In genomic region chr4:168831585-168831918, GRCh38 we compare ENCODE assay signal across 8 cellular contexts.
A peak's percentile ranks its signal among the peaks of the same experiment; 100 is the strongest.
DNase-seq lines count a peak whose midpoint lies in the region; ATAC-seq and TF ChIP-seq lines count a peak whose summit lies in the region.

No MANE protein-coding gene starts in this region.

- CTCF ChIA-PET in activated B cell treated with CpG ODN at 0.5 μM for 24 hours (lab: Charles Lee): interaction anchor here (1.2 to 1.3 kb wide), 2 partner anchors 9 to 178 kb away, joined by 3 to 5 read pairs; partner anchors contain the start of gene CBR4
- CTCF ChIA-PET in HEK293T (lab: Yijun Ruan, JAX): interaction anchor here (0.6 to 1.6 kb wide), 8 partner anchors 9 to 646 kb away, joined by 3 to 5 read pairs (median 4); no protein-coding TSS in a partner anchor

- peak overlapping the region; percentile 75 for H3K4me3 Mint-ChIP-seq in activated B cell treated with CpG ODN at 0.5 μM for 24 hours

- intact Hi-C loops in activated B cell treated with CpG ODN at 0.5 μM for 24 hours (cut with micrococcal nuclease): loop anchor here (1.0 to 5.0 kb wide), 3 partner anchors 14 to 781 kb away; partner anchors contain the start of genes DDX60 and NEK1

- H3K36me3 Mint-ChIP-seq in activated B cell treated with CpG ODN at 0.5 μM for 24 hours (ENCODE audit: low read depth): no peaks in the 10 kb centered on the region

- H3K4me1 ChIP-seq in ACC112 (ENCODE audit: control insufficient read depth, insufficient read depth, low read length, unreplicated experiment) (peaks cover 11% of the 10 kb centered on the region), iPS-18a (ENCODE audit: control insufficient read depth, low read depth, low read length) (peaks cover 11% of the 10 kb centered on the region), stomach smooth muscle (ENCODE audit: control insufficient read depth, insufficient read depth, low read length) (peaks cover 13% of the 10 kb centered on the region)

- TF ChIP-seq CTCF in activated B cell treated with CpG ODN at 0.5 μM for 24 hours (IDR thresholded peaks at IDR 0.05): no peak

- H3K27ac ChIP-seq in ACC112 (ENCODE audit: low read depth, low read length) (peak overlapping the region; percentile 1; the same call in 1 of the 2 replicates), iPS-18a (ENCODE audit: low read length) (no peak overlapping the region), stomach smooth muscle (ENCODE audit: low read length) (peak overlapping the region; percentile 99)

- H3K27ac Mint-ChIP-seq in activated B cell treated with CpG ODN at 0.5 μM for 24 hours: no peak overlapping the region

- H3K36me3 ChIP-seq in ACC112 (ENCODE audit: insufficient read depth, low read length) (no peaks in the 10 kb centered on the region), iPS-18a (ENCODE audit: control insufficient read depth, low read depth, low read length) (no peaks in the 10 kb centered on the region), stomach smooth muscle (ENCODE audit: control insufficient read depth in 2 of 2, insufficient read depth in 2 of 2, low read length in 2 of 2) (no peaks in the 10 kb centered on the region)

- no peaks in the 10 kb centered on the region for H3K9me3 Mint-ChIP-seq in activated B cell treated with CpG ODN at 0.5 μM for 24 hours

- peaks cover 39% of the 10 kb centered on the region for H3K79me2 ChIP-seq in ACC112 (ENCODE audit: control insufficient read depth, insufficient read depth, low read length, unreplicated experiment)

- DNase-seq in activated B cell treated with CpG ODN at 0.5 μM for 24 hours (no peak), middle frontal gyrus (ENCODE audit: extremely low spot score, low spot score) (no peak), HEK293T (ENCODE audit: extremely low spot score) (no peak), NOMO-1 treated with DMSO at 0.1 percent for 48 hours (lab: John Stamatoyannopoulos, UW; ENCODE audit: unreplicated experiment) (no peak)

- peaks cover 51% of the 10 kb centered on the region for H3K27me3 Mint-ChIP-seq in activated B cell treated with CpG ODN at 0.5 μM for 24 hours

- H3K27me3 ChIP-seq in ACC112 (ENCODE audit: insufficient read depth, low read length): no peaks in the 10 kb centered on the region
- peaks cover 20% of the 10 kb centered on the region for H3K27me3 ChIP-seq in iPS-18a (ENCODE audit: control insufficient read depth, insufficient read depth, low read length)
- no peaks in the 10 kb centered on the region for H3K27me3 ChIP-seq in stomach smooth muscle (ENCODE audit: control insufficient read depth in 1 of 2, insufficient read depth in 2 of 2, low read length in 2 of 2)

- H3K4me3 ChIP-seq in ACC112 (ENCODE audit: low read depth, low read length) (peak overlapping the region; percentile 94), iPS-18a (ENCODE audit: low read length) (peak overlapping the region; percentile 86), stomach smooth muscle (ENCODE audit: low read length in 2 of 2) (peak overlapping the region; percentile 85 to 91)

- no peaks in the 10 kb centered on the region for H3K9me3 ChIP-seq in iPS-18a (ENCODE audit: control insufficient read depth, low read depth, low read length)
- no peaks in the 10 kb centered on the region for H3K9me3 ChIP-seq in stomach smooth muscle (ENCODE audit: control insufficient read depth in 2 of 2, low read length in 2 of 2)

- H2AFZ ChIP-seq in ACC112 (ENCODE audit: low read length, unreplicated experiment): peak overlapping the region; percentile 81

- H3K4me1 Mint-ChIP-seq in activated B cell treated with CpG ODN at 0.5 μM for 24 hours: peaks cover 18% of the 10 kb centered on the region

- POLR2A ChIA-PET in activated B cell treated with CpG ODN at 0.5 μM for 24 hours (lab: Charles Lee) (no interaction called here), HEK293T (lab: Yijun Ruan, JAX) (interaction anchor here (0.6 to 2.6 kb wide), 12 partner anchors 9 to 212 kb away, joined by 3 to 20 read pairs (median 5); no protein-coding TSS in a partner anchor)

- ATAC-seq in GM21447 (IDR thresholded peaks at IDR 0.05; ENCODE audit: unreplicated experiment) (peak; percentile 7), activated B cell treated with CpG ODN at 0.5 μM for 24 hours (ENCODE audit: low read depth) (no peak)

- H3K9ac ChIP-seq in iPS-18a (ENCODE audit: low read length) (peak overlapping the region; percentile 89), stomach smooth muscle (ENCODE audit: low read length in 2 of 2) (peak overlapping the region; percentile 97 to 98)

TF ChIP-seq in HEK293T, 16 proteins besides CTCF, POLR2A, EP300 and RAD21:
- no peak for TF ChIP-seq ZNF384 (IDR thresholded peaks at IDR 0.05)
- no peak for TF ChIP-seq NFRKB (IDR thresholded peaks at IDR 0.05)
- TF ChIP-seq ELF4 (IDR thresholded peaks at IDR 0.05): no peak
- TF ChIP-seq PKNOX1 (IDR thresholded peaks at IDR 0.05): no peak
- no peak for TF ChIP-seq ARNT (IDR thresholded peaks at IDR 0.05)
- TF ChIP-seq FOXM1 (IDR thresholded peaks at IDR 0.05; ENCODE audit: borderline replicate concordance): no peak
- TF ChIP-seq SP1 (IDR thresholded peaks at IDR 0.05): no peak
- no peak for TF ChIP-seq BHLHE40 (IDR thresholded peaks at IDR 0.05; ENCODE audit: borderline replicate concordance)
- TF ChIP-seq FOXA1 (IDR thresholded peaks at IDR 0.05): no peak
- no peak for TF ChIP-seq L3MBTL2 (conservative IDR thresholded peaks at IDR 0.05)
- TF ChIP-seq TARDBP (IDR thresholded peaks at IDR 0.05): no peak
- no peak for TF ChIP-seq LEF1 (IDR thresholded peaks at IDR 0.05; ENCODE audit: borderline replicate concordance)
- no peak for TF ChIP-seq CTBP1 (IDR thresholded peaks at IDR 0.05; ENCODE audit: borderline replicate concordance)
- no peak for TF ChIP-seq SUZ12 (IDR thresholded peaks at IDR 0.05)
- no peak for TF ChIP-seq FOXK2 (IDR thresholded peaks at IDR 0.05)
- no peak for TF ChIP-seq HDGF (IDR thresholded peaks at IDR 0.05; ENCODE audit: borderline replicate concordance)
